ENCODE assay signal across 1 cellular context in genomic region chr6:34248727-34249468, GRCh38.
TF ChIP-seq lines count a peak whose summit lies in the region.

SMIM29 (minus strand) TSS chr6:34249006; CDS start chr6:34247791, 1,215 bp downstream.

TF ChIP-seq in HEK293, 187 proteins besides CTCF, POLR2A, EP300 and RAD21 (continued from another document):
- TF ChIP-seq OSR2 (tag by site-specific recombination; IDR thresholded peaks at IDR 0.05): peak; percentile 73
- peak; percentile 39; the same call in 1 of the 2 replicates for TF ChIP-seq ZNF792 (tag by site-specific recombination; IDR thresholded peaks at IDR 0.05)
- TF ChIP-seq ZIC2 (tag by site-specific recombination; IDR thresholded peaks at IDR 0.05): peak; percentile 40
- TF ChIP-seq ZSCAN5A (tag by site-specific recombination; IDR thresholded peaks at IDR 0.05): peak; percentile 94
- TF ChIP-seq KLF10 (tag by site-specific recombination; IDR thresholded peaks at IDR 0.05): peak; percentile 90
- peak; percentile 94 for TF ChIP-seq ZNF335 (tag by site-specific recombination; conservative IDR thresholded peaks at IDR 0.05)
- TF ChIP-seq ZNF433 (tag by site-specific recombination; IDR thresholded peaks at IDR 0.05; ENCODE audit: low read depth): no peak
- TF ChIP-seq SP3 (tag by site-specific recombination; IDR thresholded peaks at IDR 0.05): peak; percentile 78
- no peak for TF ChIP-seq PRDM1 (tag by site-specific recombination; IDR thresholded peaks at IDR 0.05)
- peak; percentile 99 for TF ChIP-seq ZBTB20 (tag by site-specific recombination; IDR thresholded peaks at IDR 0.05)
- TF ChIP-seq ZBTB10 (tag by site-specific recombination; IDR thresholded peaks at IDR 0.05): peak; percentile 79
- peak; percentile 67 for TF ChIP-seq IKZF3 (tag by site-specific recombination; IDR thresholded peaks at IDR 0.05)
- peak; percentile 78 for TF ChIP-seq KLF17 (tag by site-specific recombination; IDR thresholded peaks at IDR 0.05)
- TF ChIP-seq PRDM2 (tag by site-specific recombination; IDR thresholded peaks at IDR 0.05; ENCODE audit: borderline replicate concordance): peak; percentile 79; the same call in 1 of the 2 replicates
- TF ChIP-seq SP2 (tag by site-specific recombination; IDR thresholded peaks at IDR 0.05): peak; percentile 96
- TF ChIP-seq ZNF600 (tag by site-specific recombination; IDR thresholded peaks at IDR 0.05): peak; percentile 68
- TF ChIP-seq TCF7L2 (IDR thresholded peaks at IDR 0.05; ENCODE audit: borderline replicate concordance, low read depth, low read length): peak; percentile 97
- 0 out of 2 replicates have a peak, but pooled peaks have one; percentile 77 for TF ChIP-seq HOXC10 (CRISPR knock-in tag; IDR thresholded peaks at IDR 0.05)
- peak; percentile 98 for TF ChIP-seq BCL11A (tag by site-specific recombination; IDR thresholded peaks at IDR 0.05; ENCODE audit: low read depth)
